ENCODE assay signal across 8 cellular contexts in genomic region chr16:49723310-49723709, GRCh38.
"Had no signal": no experiment of that assay in that cellular context is flagged by ENCODE, and none has a peak within 500 bp of the region (broad histone marks: within the 10 kb centered on the region; RNA-seq: fewer than 3 reads in every experiment).

No MANE protein-coding gene starts in this region.

- H3K27ac Mint-ChIP-seq: HFFc6 had no signal

- H3K4me3 Mint-ChIP-seq: HFFc6 had no signal

- FAIRE-seq: HTR-8/SVneo had no signal

- ATAC-seq: HCT116 had no signal

- H3K4me1 ChIP-seq: HAP-1 had no signal

- H3K36me3 ChIP-seq: HAP-1 had no signal

- DNase-seq: GM23248, GOT3, H7, HFFc6, IMR-90 had no signal

- H3K27ac ChIP-seq: GM23248 had no signal

- H3K9me3 ChIP-seq: HAP-1 had no signal

- H3K4me3 ChIP-seq: GM23248, HAP-1 had no signal
